In the genomic region with DNA sequence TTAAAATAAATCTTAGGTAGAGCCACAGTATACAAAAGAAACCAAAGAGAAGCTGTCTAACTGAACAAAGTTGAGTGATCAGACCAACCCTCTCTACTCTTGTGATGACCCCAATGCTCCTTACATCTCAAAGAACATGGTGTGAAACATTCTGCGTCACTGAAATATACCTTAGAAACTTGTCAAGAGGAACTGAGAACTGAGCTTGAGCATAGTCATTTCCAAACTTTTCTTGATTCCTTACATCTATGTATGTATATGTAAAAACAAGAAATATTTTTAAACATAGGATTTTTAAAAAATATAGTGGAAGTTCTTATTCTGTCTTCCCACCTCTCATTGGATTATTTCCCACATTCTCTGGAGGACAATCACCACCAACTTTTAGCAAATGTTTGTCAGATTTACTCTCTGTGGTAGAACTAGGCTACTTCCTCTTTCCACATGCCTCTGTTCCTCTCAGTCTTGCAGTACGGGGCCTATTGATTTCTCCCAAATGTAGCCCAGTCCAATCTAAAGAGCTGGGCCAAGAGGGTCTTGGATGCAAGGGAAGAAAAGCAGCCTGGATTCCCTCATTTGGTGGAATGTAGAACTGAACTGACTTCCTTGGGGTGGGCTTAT, we compare ENCODE assay signal across 13 cellular contexts.
DNase-seq lines count a peak whose midpoint lies in the region; ATAC-seq lines count a peak whose summit lies in the region.
"Had no signal": no experiment of that assay in that cellular context is flagged by ENCODE, and none has a peak within 500 bp of the region (broad histone marks: within the 10 kb centered on the region; RNA-seq: fewer than 3 reads in every experiment).

No MANE protein-coding gene starts in this region.

- H3K4me3 Mint-ChIP-seq in stimulated activated naive B cell treated with anti-CD40 and anti-IgM and Interleukin-4, amounts not matched to agents 10 μg/mL and 1 μg/mL and 100 μg/mL, for 72 hours: no peak overlapping the region
- H3K4me3 Mint-ChIP-seq: activated CD4-positive, alpha-beta T cell treated with anti-CD3 and anti-CD28 coated beads, Interleukin-2, amount 10 ng/mL, durations not matched to agents 7 days and 5 days had no signal

- ATAC-seq in HG02623 (IDR thresholded peaks at IDR 0.05; ENCODE audit: unreplicated experiment): peak; percentile 99
- ATAC-seq in HG03442 (IDR thresholded peaks at IDR 0.05; ENCODE audit: unreplicated experiment): peak; percentile 99
- ATAC-seq in stimulated activated naive B cell treated with anti-CD40 and anti-IgM and Interleukin-4, amounts not matched to agents 10 μg/mL and 1 μg/mL and 100 μg/mL, for 72 hours (replicated peaks): peak; percentile 98 to 99

- H3K4me1 Mint-ChIP-seq in stimulated activated naive B cell treated with anti-CD40 and anti-IgM and Interleukin-4, amounts not matched to agents 10 μg/mL and 1 μg/mL and 100 μg/mL, for 72 hours: peaks cover 4 to 8% of the 10 kb centered on the region in 2 donors
- H3K4me1 Mint-ChIP-seq: activated CD4-positive, alpha-beta T cell treated with anti-CD3 and anti-CD28 coated beads, Interleukin-2, amount 10 ng/mL, durations not matched to agents 7 days and 5 days had no signal

- no peaks in the 10 kb centered on the region for H3K27me3 Mint-ChIP-seq in stimulated activated naive B cell treated with anti-CD40 and anti-IgM and Interleukin-4, amounts not matched to agents 10 μg/mL and 1 μg/mL and 100 μg/mL, for 72 hours
- H3K27me3 Mint-ChIP-seq: activated CD4-positive, alpha-beta T cell treated with anti-CD3 and anti-CD28 coated beads, Interleukin-2, amount 10 ng/mL, durations not matched to agents 7 days and 5 days had no signal

- H3K9me3 Mint-ChIP-seq in stimulated activated naive B cell treated with anti-CD40 and anti-IgM and Interleukin-4, amounts not matched to agents 10 μg/mL and 1 μg/mL and 100 μg/mL, for 72 hours: peaks cover 5 to 9% of the 10 kb centered on the region in 2 donors
- H3K9me3 Mint-ChIP-seq: activated CD4-positive, alpha-beta T cell treated with anti-CD3 and anti-CD28 coated beads, Interleukin-2, amount 10 ng/mL, durations not matched to agents 7 days and 5 days had no signal

- no peaks in the 10 kb centered on the region for H3K36me3 Mint-ChIP-seq in stimulated activated naive B cell treated with anti-CD40 and anti-IgM and Interleukin-4, amounts not matched to agents 10 μg/mL and 1 μg/mL and 100 μg/mL, for 72 hours

- H3K27ac Mint-ChIP-seq in stimulated activated naive B cell treated with anti-CD40 and anti-IgM and Interleukin-4, amounts not matched to agents 10 μg/mL and 1 μg/mL and 100 μg/mL, for 72 hours: peak overlapping the region; percentile 31
- H3K27ac Mint-ChIP-seq: activated CD4-positive, alpha-beta T cell treated with anti-CD3 and anti-CD28 coated beads, Interleukin-2, amount 10 ng/mL, durations not matched to agents 7 days and 5 days had no signal

- DNase-seq in SIG-M5 treated with dmso at 0.1 percent for 504 hours (lab: John Stamatoyannopoulos, UW; ENCODE audit: unreplicated experiment): peak; percentile 12
- no peak for DNase-seq in SIG-M5 (lab: John Stamatoyannopoulos, UW)
- no peak for DNase-seq in stimulated activated naive B cell treated with anti-CD40 and anti-IgM and Interleukin-4, amounts not matched to agents 10 μg/mL and 1 μg/mL and 100 μg/mL, for 72 hours
- DNase-seq in hypothalamus (lab: John Stamatoyannopoulos, UW): no peak
- no peak for DNase-seq in activated gamma-delta T cell treated with Interleukin-2 at 50 U/mL for 16 hours
- DNase-seq in activated gamma-delta T cell (lab: John Stamatoyannopoulos, UW): no peak
- DNase-seq: activated CD4-positive, alpha-beta T cell treated with anti-CD3 and anti-CD28 coated beads, Interleukin-2, amount 10 ng/mL, durations not matched to agents 7 days and 5 days; effector memory CD4-positive, alpha-beta T cell; NCI-H1694 treated with DMSO at 0.1 percent for 48 hours; Right ventricle myocardium superior; stimulated activated CD4-positive, alpha-beta T cell treated with anti-CD3 and anti-CD28 coated beads, Interleukin-4, amount 100 ng/mL, for 4 hours had no signal
